ENCODE assay signal across 8 cellular contexts in genomic region chr10:91220954-91221696, GRCh38. TPM values are rescaled to one million over a fixed set of nuclear protein-coding genes. Genes with fewer than 3 reads are reported as not detected.
A peak's percentile ranks its signal among the peaks of the same experiment; 100 is the strongest.
DNase-seq lines count a peak whose midpoint lies in the region; ATAC-seq and TF ChIP-seq lines count a peak whose summit lies in the region.

No MANE protein-coding gene starts in this region.

- H3K27me3 ChIP-seq in Loucy (ENCODE audit: insufficient read depth, low read length, poor library complexity, severe bottlenecking) (no peaks in the 10 kb centered on the region), left ventricle myocardium inferior (ENCODE audit: low read depth) (no peaks in the 10 kb centered on the region)

- H3K9me2 ChIP-seq in Loucy (replicated peaks; ENCODE audit: low read depth, low read length): no peaks in the 10 kb centered on the region

- H3K36me3 Mint-ChIP-seq in activated naive CD8-positive, alpha-beta T cell treated with anti-CD3 and anti-CD28 coated beads, Interleukin-2, amount 10 ng/mL, durations not matched to agents 7 days and 5 days: peaks cover 23% of the 10 kb centered on the region
- H3K36me3 Mint-ChIP-seq in progenitor cell of endocrine pancreas (ENCODE audit: insufficient read depth): peaks cover 5% of the 10 kb centered on the region

- peak overlapping the region; percentile 78 for H3K4me3 ChIP-seq in Loucy (ENCODE audit: low read length, poor library complexity, severe bottlenecking)
- H3K4me3 ChIP-seq in left ventricle myocardium inferior: peak overlapping the region; percentile 97

- H3K4me1 ChIP-seq in Loucy (ENCODE audit: insufficient read depth, low read length, poor library complexity, severe bottlenecking): peaks cover 42% of the 10 kb centered on the region
- H3K4me1 ChIP-seq in left ventricle myocardium inferior: peaks cover 71% of the 10 kb centered on the region

- H3K36me3 ChIP-seq in Loucy (ENCODE audit: insufficient read depth, low read length) (no peaks in the 10 kb centered on the region), left ventricle myocardium inferior (no peaks in the 10 kb centered on the region)

- ATAC-seq in GM21825 (IDR thresholded peaks at IDR 0.05; ENCODE audit: unreplicated experiment): peak; percentile 20
- ATAC-seq in activated naive CD8-positive, alpha-beta T cell treated with anti-CD3 and anti-CD28 coated beads, Interleukin-2, amount 10 ng/mL, durations not matched to agents 7 days and 5 days (ENCODE audit: low read depth): peak; percentile 35

- DNase-seq in NCI-H1105 treated with DMSO at 0.1 percent for 48 hours (lab: John Stamatoyannopoulos, UW) (peak; percentile 20), NCI-H1105 (lab: John Stamatoyannopoulos, UW) (no peak), left ventricle myocardium inferior (no peak), progenitor cell of endocrine pancreas (ENCODE audit: low spot score, unreplicated experiment) (no peak), DMS114 treated with DMSO at 0.1 percent for 48 hours (lab: John Stamatoyannopoulos, UW; ENCODE audit: unreplicated experiment) (no peak)
- DNase-seq in activated naive CD8-positive, alpha-beta T cell treated with anti-CD3 and anti-CD28 coated beads, Interleukin-2, amount 10 ng/mL, durations not matched to agents 7 days and 5 days: no peak

- intact Hi-C loops in left ventricle myocardium inferior (cut with micrococcal nuclease): no loop called here

- H3K9me3 Mint-ChIP-seq in activated naive CD8-positive, alpha-beta T cell treated with anti-CD3 and anti-CD28 coated beads, Interleukin-2, amount 10 ng/mL, durations not matched to agents 7 days and 5 days: no peaks in the 10 kb centered on the region
- no peaks in the 10 kb centered on the region for H3K9me3 Mint-ChIP-seq in progenitor cell of endocrine pancreas (ENCODE audit: low read depth)

- peak overlapping the region; percentile 85 for H3K4me2 ChIP-seq in Loucy (ENCODE audit: low read depth, low read length, poor library complexity, severe bottlenecking)

- H3F3A ChIP-seq in Loucy (ENCODE audit: low read depth): no peaks in the 10 kb centered on the region

- peak overlapping the region; percentile 97 for H3K27ac ChIP-seq in left ventricle myocardium inferior (replicated peaks)

- H3K4me3 Mint-ChIP-seq in activated naive CD8-positive, alpha-beta T cell treated with anti-CD3 and anti-CD28 coated beads, Interleukin-2, amount 10 ng/mL, durations not matched to agents 7 days and 5 days: peak overlapping the region; percentile 95
- peak overlapping the region; percentile 86 for H3K4me3 Mint-ChIP-seq in progenitor cell of endocrine pancreas (ENCODE audit: low read depth)

- TF ChIP-seq CTCF in Loucy (conservative IDR thresholded peaks at IDR 0.05; ENCODE audit: low read length) (no peak), left ventricle myocardium inferior (IDR thresholded peaks at IDR 0.05; ENCODE audit: borderline replicate concordance) (no peak), progenitor cell of endocrine pancreas (IDR thresholded peaks at IDR 0.05; ENCODE audit: unreplicated experiment) (no peak)

- POLR2A ChIA-PET in activated naive CD8-positive, alpha-beta T cell treated with anti-CD3 and anti-CD28 coated beads, Interleukin-2, amount 10 ng/mL, durations not matched to agents 7 days and 5 days (lab: Charles Lee): interaction anchor here (0.8 to 4.2 kb wide), 8 partner anchors 17 to 214 kb away, joined by 3 to 36 read pairs (median 4); no protein-coding TSS in a partner anchor

- H3K27ac Mint-ChIP-seq in activated naive CD8-positive, alpha-beta T cell treated with anti-CD3 and anti-CD28 coated beads, Interleukin-2, amount 10 ng/mL, durations not matched to agents 7 days and 5 days: peak overlapping the region; percentile 90
- peak overlapping the region; percentile 96 for H3K27ac Mint-ChIP-seq in progenitor cell of endocrine pancreas

- peaks cover 36% of the 10 kb centered on the region for H3K79me2 ChIP-seq in Loucy (ENCODE audit: insufficient read depth, low read length)

- H3K4me1 Mint-ChIP-seq in activated naive CD8-positive, alpha-beta T cell treated with anti-CD3 and anti-CD28 coated beads, Interleukin-2, amount 10 ng/mL, durations not matched to agents 7 days and 5 days: peaks cover 37% of the 10 kb centered on the region
- H3K4me1 Mint-ChIP-seq in progenitor cell of endocrine pancreas (ENCODE audit: low read depth): peaks cover 19% of the 10 kb centered on the region

- H3K9me3 ChIP-seq in Loucy (ENCODE audit: insufficient read depth, low read depth, low read length) (no peaks in the 10 kb centered on the region), left ventricle myocardium inferior (replicated peaks) (no peaks in the 10 kb centered on the region)

- peak overlapping the region; percentile 78; the same call in 1 of the 2 replicates for H2AFZ ChIP-seq in Loucy (ENCODE audit: low read length)

- H3K27me3 Mint-ChIP-seq in activated naive CD8-positive, alpha-beta T cell treated with anti-CD3 and anti-CD28 coated beads, Interleukin-2, amount 10 ng/mL, durations not matched to agents 7 days and 5 days: no peaks in the 10 kb centered on the region
- H3K27me3 Mint-ChIP-seq in progenitor cell of endocrine pancreas: peaks cover 12% of the 10 kb centered on the region

- peaks cover 25% of the 10 kb centered on the region for H4K20me1 ChIP-seq in Loucy (ENCODE audit: insufficient read depth, low read length, poor library complexity, severe bottlenecking)

- H3K9ac ChIP-seq in Loucy (ENCODE audit: low read depth, low read length, poor library complexity, severe bottlenecking): peak overlapping the region; percentile 90

RNA-seq across cellular contexts. Expression of gene PCGF5, which starts 0.7 kb away (rescaled TPM):
- total RNA-seq in activated naive CD8-positive, alpha-beta T cell treated with anti-CD3 and anti-CD28 coated beads, Interleukin-2, amount 10 ng/mL, durations not matched to agents 7 days and 5 days: 10 to 100 TPM; 51.6 to 52.5 TPM
- total RNA-seq in left ventricle myocardium inferior (61.0 TPM), progenitor cell of endocrine pancreas (19.2 and 19.4 TPM in 2 replicates)
